ENCODE assay signal across 14 cellular contexts in the genomic region with DNA sequence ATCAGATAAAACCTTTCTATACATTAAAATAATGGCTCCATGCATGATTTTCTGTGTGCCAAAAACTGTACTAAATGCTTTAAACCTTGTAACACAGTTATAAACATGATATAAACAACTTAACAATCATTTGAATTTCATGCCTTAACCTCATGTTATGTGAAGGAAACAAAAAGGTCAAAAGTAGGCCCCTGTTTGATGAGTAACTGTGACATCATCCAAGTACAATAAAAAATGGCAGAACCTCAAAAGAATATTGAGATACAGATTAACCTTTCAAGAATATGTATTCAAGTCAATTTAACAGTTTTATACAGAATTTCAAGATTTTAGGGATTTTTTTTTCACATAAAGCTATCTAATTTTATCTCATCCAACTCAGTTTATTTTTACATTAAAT.
DNase-seq lines count a peak whose midpoint lies in the region; ATAC-seq, FAIRE-seq and TF ChIP-seq lines count a peak whose summit lies in the region.
"Had no signal": no experiment of that assay in that cellular context is flagged by ENCODE, and none has a peak within 500 bp of the region (broad histone marks: within the 10 kb centered on the region; RNA-seq: fewer than 3 reads in every experiment).

No MANE protein-coding gene starts in this region.

- no peak overlapping the region for H3K4me3 Mint-ChIP-seq in stimulated activated naive CD8-positive, alpha-beta T cell treated with anti-CD3 and anti-CD28 coated beads, Interleukin-15, amount 100 ng/mL, for 72 hours
- no peak overlapping the region for H3K4me3 Mint-ChIP-seq in activated T-cell treated with anti-CD3 and anti-CD28 coated beads, Interleukin-2, amount 50 U/mL, for 72 hours

- H3K4me3 ChIP-seq in K562, result no peak overlapping the region
- H3K4me3 ChIP-seq in fibroblast of mammary gland (ENCODE audit: control insufficient read depth, low read depth, low read length), result no peak overlapping the region
- H3K4me3 ChIP-seq in transverse colon, result no peak overlapping the region
- H3K4me3 ChIP-seq: GM23248 had no signal

- no peak for TF ChIP-seq RAD21 in K562 (CRISPR knock-in tag; conservative IDR thresholded peaks at IDR 0.05 in 1 of 2, IDR thresholded peaks at IDR 0.05 in 1 of 2)

- no peak for FAIRE-seq in K562 (lab: Jason Lieb, UNC)

- TF ChIP-seq EP300 in K562 (IDR thresholded peaks at IDR 0.05; ENCODE audit: low read length) (no peak), transverse colon (IDR thresholded peaks at IDR 0.05; ENCODE audit: low read depth) (no peak)

- H3K27me3 Mint-ChIP-seq in stimulated activated naive CD8-positive, alpha-beta T cell treated with anti-CD3 and anti-CD28 coated beads, Interleukin-15, amount 100 ng/mL, for 72 hours, result no peaks in the 10 kb centered on the region
- no peaks in the 10 kb centered on the region for H3K27me3 Mint-ChIP-seq in activated T-cell treated with anti-CD3 and anti-CD28 coated beads, Interleukin-2, amount 50 U/mL, for 72 hours (ENCODE audit: low read depth)

- no peak overlapping the region for H2AFZ ChIP-seq in K562 (ENCODE audit: low read depth, low read length)
- H2AFZ ChIP-seq: GM23248 had no signal

- intact Hi-C loops in K562 (cut with micrococcal nuclease) (no loop called here), transverse colon (cut with DNase I; ENCODE audit: low total_unique reads) (no loop called here)

- CTCF ChIA-PET in K562 (lab: Yijun Ruan, JAX; ENCODE audit: low intra/inter-chr PET ratio), result no interaction called here

- no peak for TF ChIP-seq POLR2A in K562 (conservative IDR thresholded peaks at IDR 0.05)
- no peak for TF ChIP-seq POLR2A in transverse colon (IDR thresholded peaks at IDR 0.05)

- H3K36me3 ChIP-seq in K562 (ENCODE audit: control insufficient read depth, insufficient read depth, low read length), result no peaks in the 10 kb centered on the region
- no peaks in the 10 kb centered on the region for H3K36me3 ChIP-seq in transverse colon

- peaks cover 4% of the 10 kb centered on the region for H3K4me1 Mint-ChIP-seq in stimulated activated naive CD8-positive, alpha-beta T cell treated with anti-CD3 and anti-CD28 coated beads, Interleukin-15, amount 100 ng/mL, for 72 hours
- peaks cover 6% of the 10 kb centered on the region for H3K4me1 Mint-ChIP-seq in activated T-cell treated with anti-CD3 and anti-CD28 coated beads, Interleukin-2, amount 50 U/mL, for 72 hours (ENCODE audit: low read depth)

- no peak overlapping the region for H3K9ac ChIP-seq in K562 (ENCODE audit: insufficient read depth in 1 of 2, low read depth in 2 of 2, low read length in 2 of 2)
- H3K9ac ChIP-seq: GM23248 had no signal

- no peak for DNase-seq in stimulated activated naive CD8-positive, alpha-beta T cell treated with anti-CD3 and anti-CD28 coated beads, Interleukin-15, Interleukin-2, amounts not matched to agents 100 U/mL and 50 U/mL, for 24 hours
- DNase-seq in stimulated activated naive CD8-positive, alpha-beta T cell treated with anti-CD3 and anti-CD28 coated beads, Interleukin-15, amount 100 ng/mL, for 72 hours, result no peak
- no peak for DNase-seq in K562 (ENCODE audit: extremely low read depth in 1 of 4, low spot score in 3 of 4)
- DNase-seq in fibroblast of mammary gland (ENCODE audit: low read depth), result peak; percentile 34
- DNase-seq in transverse colon, result no peak
- DNase-seq in NCI-H1105 treated with DMSO at 0.1 percent for 48 hours (lab: John Stamatoyannopoulos, UW), result no peak
- DNase-seq in T1000 (lab: John Stamatoyannopoulos, UW), result no peak
- no peak for DNase-seq in activated T-cell treated with anti-CD3 and anti-CD28 coated beads, Interleukin-2, amount 50 U/mL, for 72 hours
- DNase-seq: C1 segment of cervical spinal cord, GM23248, NCI-H1417, NCI-H1930, NCI-H526 treated with DMSO at 0.1 percent for 48 hours, SHP77 treated with DMSO at 0.1 percent for 48 hours had no signal

- peak; percentile 36 for ATAC-seq in stimulated activated naive CD8-positive, alpha-beta T cell treated with anti-CD3 and anti-CD28 coated beads, Interleukin-15, Interleukin-2, amounts not matched to agents 100 U/mL and 50 U/mL, for 24 hours
- ATAC-seq in stimulated activated naive CD8-positive, alpha-beta T cell treated with anti-CD3 and anti-CD28 coated beads, Interleukin-15, amount 100 ng/mL, for 72 hours, result no peak
- ATAC-seq in K562, result no peak
- no peak for ATAC-seq in activated T-cell treated with anti-CD3 and anti-CD28 coated beads, Interleukin-2, amount 50 U/mL, for 72 hours (replicated peaks in 1 of 2)

- H3K36me3 Mint-ChIP-seq in activated T-cell treated with anti-CD3 and anti-CD28 coated beads, Interleukin-2, amount 50 U/mL, for 72 hours (ENCODE audit: insufficient read depth in 2 of 2), result no peaks in the 10 kb centered on the region

- no peak for TF ChIP-seq CTCF in K562 (IDR thresholded peaks at IDR 0.05 in 2 of 3, conservative IDR thresholded peaks at IDR 0.05 in 1 of 3; ENCODE audit: insufficient read depth in 2 of 3, low read depth in 1 of 3, low read length in 3 of 3)
- no peak for TF ChIP-seq CTCF in fibroblast of mammary gland (conservative IDR thresholded peaks at IDR 0.05; ENCODE audit: control insufficient read depth, insufficient read depth, low read depth, low read length)
- no peak for TF ChIP-seq CTCF in transverse colon (IDR thresholded peaks at IDR 0.05)

- H3K79me2 ChIP-seq in K562 (ENCODE audit: control insufficient read depth, insufficient read depth, low read length), result 0 out of 3 replicates have a peak, but pooled peaks cover 2% of the 10 kb centered on the region

- in situ Hi-C loops in K562 (cut with MboI), result no loop called here
- in situ Hi-C loops in transverse colon (cut with MboI; ENCODE audit: low pct_ligation_motif_present in 1 of 4, low pct_unique_long_range_greater_than_20kb in 1 of 4, low sequenced_read_pairs in 3 of 4), result no loop called here

- H3K4me1 ChIP-seq in K562 (replicated peaks in 1 of 2; ENCODE audit: control insufficient read depth in 2 of 2, insufficient read depth in 2 of 2, low read length in 2 of 2) (no peaks in the 10 kb centered on the region), transverse colon (peaks cover 0 to 8% (median 0%) of the 10 kb centered on the region in 4 donors)

- H3K9me3 ChIP-seq in K562 (replicated peaks; ENCODE audit: control insufficient read depth, insufficient read depth, low read depth, low read length) (no peaks in the 10 kb centered on the region), transverse colon (no peaks in the 10 kb centered on the region)

- H3K27ac ChIP-seq in K562 (ENCODE audit: extremely low read depth, low read depth, low read length) (no peak overlapping the region), transverse colon (peak overlapping the region in 3 of 4 donors; percentile 35 to 63 (median 53))
- H3K27ac ChIP-seq: GM23248 had no signal

- POLR2A ChIA-PET in K562 (lab: Yijun Ruan, JAX), result no interaction called here

- H3K27me3 ChIP-seq in K562 (ENCODE audit: control insufficient read depth in 2 of 2, insufficient read depth in 2 of 2, low read length in 2 of 2) (no peaks in the 10 kb centered on the region), transverse colon (no peaks in the 10 kb centered on the region)

- BruUV-seq in K562 (replicated peaks; lab: Mats Ljungman, UMichigan), result no TSS peak

- H3K4me2 ChIP-seq in K562 (ENCODE audit: insufficient read depth, low read length), result no peak overlapping the region

- H3K9me1 ChIP-seq in K562 (ENCODE audit: control insufficient read depth, insufficient read depth, low read length), result no peaks in the 10 kb centered on the region

- no peaks in the 10 kb centered on the region for H4K20me1 ChIP-seq in K562 (replicated peaks; ENCODE audit: control insufficient read depth, insufficient read depth, low read length)

- H3K9me3 Mint-ChIP-seq in stimulated activated naive CD8-positive, alpha-beta T cell treated with anti-CD3 and anti-CD28 coated beads, Interleukin-15, amount 100 ng/mL, for 72 hours, result no peaks in the 10 kb centered on the region
- H3K9me3 Mint-ChIP-seq in activated T-cell treated with anti-CD3 and anti-CD28 coated beads, Interleukin-2, amount 50 U/mL, for 72 hours, result no peaks in the 10 kb centered on the region

- no peak overlapping the region for H3K27ac Mint-ChIP-seq in stimulated activated naive CD8-positive, alpha-beta T cell treated with anti-CD3 and anti-CD28 coated beads, Interleukin-15, amount 100 ng/mL, for 72 hours
- H3K27ac Mint-ChIP-seq in activated T-cell treated with anti-CD3 and anti-CD28 coated beads, Interleukin-2, amount 50 U/mL, for 72 hours, result no peak overlapping the region

TF ChIP-seq in K562, 482 proteins besides CTCF, POLR2A, EP300 and RAD21:
- TF ChIP-seq SOX6 (IDR thresholded peaks at IDR 0.05) (no peak), ADNP (tag; IDR thresholded peaks at IDR 0.05) (no peak), ZNF253 (CRISPR knock-in tag; conservative IDR thresholded peaks at IDR 0.05) (no peak), KLF13 (tag; IDR thresholded peaks at IDR 0.05; ENCODE audit: borderline replicate concordance, low read depth) (no peak), ZNF41 (CRISPR knock-in tag; conservative IDR thresholded peaks at IDR 0.05) (no peak), PRMT5 (CRISPR knock-in tag; IDR thresholded peaks at IDR 0.05) (no peak), ZNF184 (CRISPR knock-in tag; IDR thresholded peaks at IDR 0.05) (no peak)
- TF ChIP-seq, protein P1, sequence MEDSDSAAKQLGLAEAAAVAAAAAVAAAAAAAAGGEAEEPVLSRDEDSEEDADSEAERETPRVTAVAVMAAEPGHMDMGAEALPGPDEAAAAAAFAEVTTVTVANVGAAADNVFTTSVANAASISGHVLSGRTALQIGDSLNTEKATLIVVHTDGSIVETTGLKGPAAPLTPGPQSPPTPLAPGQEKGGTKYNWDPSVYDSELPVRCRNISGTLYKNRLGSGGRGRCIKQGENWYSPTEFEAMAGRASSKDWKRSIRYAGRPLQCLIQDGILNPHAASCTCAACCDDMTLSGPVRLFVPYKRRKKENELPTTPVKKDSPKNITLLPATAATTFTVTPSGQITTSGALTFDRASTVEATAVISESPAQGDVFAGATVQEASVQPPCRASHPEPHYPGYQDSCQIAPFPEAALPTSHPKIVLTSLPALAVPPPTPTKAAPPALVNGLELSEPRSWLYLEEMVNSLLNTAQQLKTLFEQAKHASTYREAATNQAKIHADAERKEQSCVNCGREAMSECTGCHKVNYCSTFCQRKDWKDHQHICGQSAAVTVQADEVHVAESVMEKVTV (CRISPR knock-in tag; IDR thresholded peaks at IDR 0.05), result no peak
- TF ChIP-seq, protein P2, sequence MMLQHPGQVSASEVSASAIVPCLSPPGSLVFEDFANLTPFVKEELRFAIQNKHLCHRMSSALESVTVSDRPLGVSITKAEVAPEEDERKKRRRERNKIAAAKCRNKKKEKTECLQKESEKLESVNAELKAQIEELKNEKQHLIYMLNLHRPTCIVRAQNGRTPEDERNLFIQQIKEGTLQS (IDR thresholded peaks at IDR 0.05), result peak; percentile 67
- TF ChIP-seq, protein P2 (CRISPR knock-in tag; conservative IDR thresholded peaks at IDR 0.05), result no peak
